Comparison of ENCODE assay signal across 1 cellular context in the genomic region with DNA sequence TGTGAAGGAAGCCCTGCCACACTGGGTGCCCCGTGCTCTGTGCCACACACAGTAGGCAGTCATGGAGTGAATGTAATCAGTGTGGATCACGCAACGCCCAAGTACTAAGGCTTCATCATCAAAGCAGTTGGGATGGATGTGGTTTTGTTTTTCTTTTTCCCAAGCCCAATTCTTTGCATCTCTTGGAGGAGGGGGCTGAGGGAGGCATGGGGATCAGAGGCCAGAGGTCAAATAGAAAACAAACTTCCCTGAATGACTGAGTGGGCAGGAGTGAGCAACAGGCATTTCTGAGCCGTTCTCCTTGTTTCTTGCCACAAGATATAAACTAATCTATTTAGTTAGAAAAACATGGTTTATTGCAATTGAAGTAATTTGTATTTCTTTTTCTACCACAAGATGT.
TF ChIP-seq lines count a peak whose summit lies in the region.

No MANE protein-coding gene starts in this region.

TF ChIP-seq in HepG2, 621 proteins besides CTCF, POLR2A, EP300 and RAD21 (continued from another document):
- TF ChIP-seq XBP1 (CRISPR knock-in tag; IDR thresholded peaks at IDR 0.05): no peak
- TF ChIP-seq HNF4A (CRISPR knock-in tag; IDR thresholded peaks at IDR 0.05): 0 out of 2 replicates have a peak, but pooled peaks have one; percentile 16
- TF ChIP-seq ATM (IDR thresholded peaks at IDR 0.05; ENCODE audit: borderline replicate concordance): no peak
- TF ChIP-seq FOXP1 (IDR thresholded peaks at IDR 0.05): no peak
- TF ChIP-seq FOXP1 (CRISPR knock-in tag; IDR thresholded peaks at IDR 0.05): 0 out of 2 replicates have a peak, but pooled peaks have one; percentile 12
- peak; percentile 50 for TF ChIP-seq RARA (CRISPR knock-in tag; IDR thresholded peaks at IDR 0.05)
- peak; percentile 64; the same call in 1 of the 2 replicates for TF ChIP-seq NR2F2 (IDR thresholded peaks at IDR 0.05; ENCODE audit: borderline replicate concordance, low read depth)
- no peak for TF ChIP-seq MYNN (CRISPR knock-in tag; IDR thresholded peaks at IDR 0.05; ENCODE audit: low read depth)
- no peak for TF ChIP-seq EEA1 (CRISPR knock-in tag; IDR thresholded peaks at IDR 0.05; ENCODE audit: borderline replicate concordance)
- no peak for TF ChIP-seq SOX13 (IDR thresholded peaks at IDR 0.05)
- peak in 1 of 2 experiments; percentile 27; a peak in 1 of 4 replicates for TF ChIP-seq SOX13 (CRISPR knock-in tag; conservative IDR thresholded peaks at IDR 0.05 in 1 of 2, IDR thresholded peaks at IDR 0.05 in 1 of 2)
- TF ChIP-seq NFYC (CRISPR knock-in tag; IDR thresholded peaks at IDR 0.05): no peak
- TF ChIP-seq, protein P1, sequence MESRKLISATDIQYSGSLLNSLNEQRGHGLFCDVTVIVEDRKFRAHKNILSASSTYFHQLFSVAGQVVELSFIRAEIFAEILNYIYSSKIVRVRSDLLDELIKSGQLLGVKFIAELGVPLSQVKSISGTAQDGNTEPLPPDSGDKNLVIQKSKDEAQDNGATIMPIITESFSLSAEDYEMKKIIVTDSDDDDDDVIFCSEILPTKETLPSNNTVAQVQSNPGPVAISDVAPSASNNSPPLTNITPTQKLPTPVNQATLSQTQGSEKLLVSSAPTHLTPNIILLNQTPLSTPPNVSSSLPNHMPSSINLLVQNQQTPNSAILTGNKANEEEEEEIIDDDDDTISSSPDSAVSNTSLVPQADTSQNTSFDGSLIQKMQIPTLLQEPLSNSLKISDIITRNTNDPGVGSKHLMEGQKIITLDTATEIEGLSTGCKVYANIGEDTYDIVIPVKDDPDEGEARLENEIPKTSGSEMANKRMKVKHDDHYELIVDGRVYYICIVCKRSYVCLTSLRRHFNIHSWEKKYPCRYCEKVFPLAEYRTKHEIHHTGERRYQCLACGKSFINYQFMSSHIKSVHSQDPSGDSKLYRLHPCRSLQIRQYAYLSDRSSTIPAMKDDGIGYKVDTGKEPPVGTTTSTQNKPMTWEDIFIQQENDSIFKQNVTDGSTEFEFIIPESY (CRISPR knock-in tag; IDR thresholded peaks at IDR 0.05): no peak
- TF ChIP-seq, protein P2, sequence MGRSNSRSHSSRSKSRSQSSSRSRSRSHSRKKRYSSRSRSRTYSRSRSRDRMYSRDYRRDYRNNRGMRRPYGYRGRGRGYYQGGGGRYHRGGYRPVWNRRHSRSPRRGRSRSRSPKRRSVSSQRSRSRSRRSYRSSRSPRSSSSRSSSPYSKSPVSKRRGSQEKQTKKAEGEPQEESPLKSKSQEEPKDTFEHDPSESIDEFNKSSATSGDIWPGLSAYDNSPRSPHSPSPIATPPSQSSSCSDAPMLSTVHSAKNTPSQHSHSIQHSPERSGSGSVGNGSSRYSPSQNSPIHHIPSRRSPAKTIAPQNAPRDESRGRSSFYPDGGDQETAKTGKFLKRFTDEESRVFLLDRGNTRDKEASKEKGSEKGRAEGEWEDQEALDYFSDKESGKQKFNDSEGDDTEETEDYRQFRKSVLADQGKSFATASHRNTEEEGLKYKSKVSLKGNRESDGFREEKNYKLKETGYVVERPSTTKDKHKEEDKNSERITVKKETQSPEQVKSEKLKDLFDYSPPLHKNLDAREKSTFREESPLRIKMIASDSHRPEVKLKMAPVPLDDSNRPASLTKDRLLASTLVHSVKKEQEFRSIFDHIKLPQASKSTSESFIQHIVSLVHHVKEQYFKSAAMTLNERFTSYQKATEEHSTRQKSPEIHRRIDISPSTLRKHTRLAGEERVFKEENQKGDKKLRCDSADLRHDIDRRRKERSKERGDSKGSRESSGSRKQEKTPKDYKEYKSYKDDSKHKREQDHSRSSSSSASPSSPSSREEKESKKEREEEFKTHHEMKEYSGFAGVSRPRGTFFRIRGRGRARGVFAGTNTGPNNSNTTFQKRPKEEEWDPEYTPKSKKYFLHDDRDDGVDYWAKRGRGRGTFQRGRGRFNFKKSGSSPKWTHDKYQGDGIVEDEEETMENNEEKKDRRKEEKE (IDR thresholded peaks at IDR 0.05): no peak
- TF ChIP-seq, protein P3, sequence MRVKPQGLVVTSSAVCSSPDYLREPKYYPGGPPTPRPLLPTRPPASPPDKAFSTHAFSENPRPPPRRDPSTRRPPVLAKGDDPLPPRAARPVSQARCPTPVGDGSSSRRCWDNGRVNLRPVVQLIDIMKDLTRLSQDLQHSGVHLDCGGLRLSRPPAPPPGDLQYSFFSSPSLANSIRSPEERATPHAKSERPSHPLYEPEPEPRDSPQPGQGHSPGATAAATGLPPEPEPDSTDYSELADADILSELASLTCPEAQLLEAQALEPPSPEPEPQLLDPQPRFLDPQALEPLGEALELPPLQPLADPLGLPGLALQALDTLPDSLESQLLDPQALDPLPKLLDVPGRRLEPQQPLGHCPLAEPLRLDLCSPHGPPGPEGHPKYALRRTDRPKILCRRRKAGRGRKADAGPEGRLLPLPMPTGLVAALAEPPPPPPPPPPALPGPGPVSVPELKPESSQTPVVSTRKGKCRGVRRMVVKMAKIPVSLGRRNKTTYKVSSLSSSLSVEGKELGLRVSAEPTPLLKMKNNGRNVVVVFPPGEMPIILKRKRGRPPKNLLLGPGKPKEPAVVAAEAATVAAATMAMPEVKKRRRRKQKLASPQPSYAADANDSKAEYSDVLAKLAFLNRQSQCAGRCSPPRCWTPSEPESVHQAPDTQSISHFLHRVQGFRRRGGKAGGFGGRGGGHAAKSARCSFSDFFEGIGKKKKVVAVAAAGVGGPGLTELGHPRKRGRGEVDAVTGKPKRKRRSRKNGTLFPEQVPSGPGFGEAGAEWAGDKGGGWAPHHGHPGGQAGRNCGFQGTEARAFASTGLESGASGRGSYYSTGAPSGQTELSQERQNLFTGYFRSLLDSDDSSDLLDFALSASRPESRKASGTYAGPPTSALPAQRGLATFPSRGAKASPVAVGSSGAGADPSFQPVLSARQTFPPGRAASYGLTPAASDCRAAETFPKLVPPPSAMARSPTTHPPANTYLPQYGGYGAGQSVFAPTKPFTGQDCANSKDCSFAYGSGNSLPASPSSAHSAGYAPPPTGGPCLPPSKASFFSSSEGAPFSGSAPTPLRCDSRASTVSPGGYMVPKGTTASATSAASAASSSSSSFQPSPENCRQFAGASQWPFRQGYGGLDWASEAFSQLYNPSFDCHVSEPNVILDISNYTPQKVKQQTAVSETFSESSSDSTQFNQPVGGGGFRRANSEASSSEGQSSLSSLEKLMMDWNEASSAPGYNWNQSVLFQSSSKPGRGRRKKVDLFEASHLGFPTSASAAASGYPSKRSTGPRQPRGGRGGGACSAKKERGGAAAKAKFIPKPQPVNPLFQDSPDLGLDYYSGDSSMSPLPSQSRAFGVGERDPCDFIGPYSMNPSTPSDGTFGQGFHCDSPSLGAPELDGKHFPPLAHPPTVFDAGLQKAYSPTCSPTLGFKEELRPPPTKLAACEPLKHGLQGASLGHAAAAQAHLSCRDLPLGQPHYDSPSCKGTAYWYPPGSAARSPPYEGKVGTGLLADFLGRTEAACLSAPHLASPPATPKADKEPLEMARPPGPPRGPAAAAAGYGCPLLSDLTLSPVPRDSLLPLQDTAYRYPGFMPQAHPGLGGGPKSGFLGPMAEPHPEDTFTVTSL (CRISPR knock-in tag; IDR thresholded peaks at IDR 0.05; ENCODE audit: borderline replicate concordance): no peak
- TF ChIP-seq REL (CRISPR knock-in tag; conservative IDR thresholded peaks at IDR 0.05): no peak
- TF ChIP-seq ZNF567 (CRISPR knock-in tag; IDR thresholded peaks at IDR 0.05; ENCODE audit: borderline replicate concordance): no peak
- no peak for TF ChIP-seq MAF1 (CRISPR knock-in tag; IDR thresholded peaks at IDR 0.05; ENCODE audit: borderline replicate concordance)
- TF ChIP-seq MEIS2 (CRISPR knock-in tag; IDR thresholded peaks at IDR 0.05): no peak
- no peak for TF ChIP-seq ZNF747 (CRISPR knock-in tag; IDR thresholded peaks at IDR 0.05; ENCODE audit: borderline replicate concordance)
- TF ChIP-seq ZNF782 (CRISPR knock-in tag; IDR thresholded peaks at IDR 0.05; ENCODE audit: borderline replicate concordance): no peak
- no peak for TF ChIP-seq ONECUT2 (CRISPR knock-in tag; IDR thresholded peaks at IDR 0.05)
- TF ChIP-seq LCORL (IDR thresholded peaks at IDR 0.05): no peak
- peak; percentile 20; the same call in 1 of the 2 replicates for TF ChIP-seq LCORL (CRISPR knock-in tag; IDR thresholded peaks at IDR 0.05)
- peak; percentile 43; the same call in 1 of the 2 replicates for TF ChIP-seq CREM (IDR thresholded peaks at IDR 0.05)
- TF ChIP-seq CREM (CRISPR knock-in tag; IDR thresholded peaks at IDR 0.05): no peak
- TF ChIP-seq, protein P4, sequence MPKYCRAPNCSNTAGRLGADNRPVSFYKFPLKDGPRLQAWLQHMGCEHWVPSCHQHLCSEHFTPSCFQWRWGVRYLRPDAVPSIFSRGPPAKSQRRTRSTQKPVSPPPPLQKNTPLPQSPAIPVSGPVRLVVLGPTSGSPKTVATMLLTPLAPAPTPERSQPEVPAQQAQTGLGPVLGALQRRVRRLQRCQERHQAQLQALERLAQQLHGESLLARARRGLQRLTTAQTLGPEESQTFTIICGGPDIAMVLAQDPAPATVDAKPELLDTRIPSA (CRISPR knock-in tag; IDR thresholded peaks at IDR 0.05; ENCODE audit: borderline replicate concordance): no peak
